In the genomic region with DNA sequence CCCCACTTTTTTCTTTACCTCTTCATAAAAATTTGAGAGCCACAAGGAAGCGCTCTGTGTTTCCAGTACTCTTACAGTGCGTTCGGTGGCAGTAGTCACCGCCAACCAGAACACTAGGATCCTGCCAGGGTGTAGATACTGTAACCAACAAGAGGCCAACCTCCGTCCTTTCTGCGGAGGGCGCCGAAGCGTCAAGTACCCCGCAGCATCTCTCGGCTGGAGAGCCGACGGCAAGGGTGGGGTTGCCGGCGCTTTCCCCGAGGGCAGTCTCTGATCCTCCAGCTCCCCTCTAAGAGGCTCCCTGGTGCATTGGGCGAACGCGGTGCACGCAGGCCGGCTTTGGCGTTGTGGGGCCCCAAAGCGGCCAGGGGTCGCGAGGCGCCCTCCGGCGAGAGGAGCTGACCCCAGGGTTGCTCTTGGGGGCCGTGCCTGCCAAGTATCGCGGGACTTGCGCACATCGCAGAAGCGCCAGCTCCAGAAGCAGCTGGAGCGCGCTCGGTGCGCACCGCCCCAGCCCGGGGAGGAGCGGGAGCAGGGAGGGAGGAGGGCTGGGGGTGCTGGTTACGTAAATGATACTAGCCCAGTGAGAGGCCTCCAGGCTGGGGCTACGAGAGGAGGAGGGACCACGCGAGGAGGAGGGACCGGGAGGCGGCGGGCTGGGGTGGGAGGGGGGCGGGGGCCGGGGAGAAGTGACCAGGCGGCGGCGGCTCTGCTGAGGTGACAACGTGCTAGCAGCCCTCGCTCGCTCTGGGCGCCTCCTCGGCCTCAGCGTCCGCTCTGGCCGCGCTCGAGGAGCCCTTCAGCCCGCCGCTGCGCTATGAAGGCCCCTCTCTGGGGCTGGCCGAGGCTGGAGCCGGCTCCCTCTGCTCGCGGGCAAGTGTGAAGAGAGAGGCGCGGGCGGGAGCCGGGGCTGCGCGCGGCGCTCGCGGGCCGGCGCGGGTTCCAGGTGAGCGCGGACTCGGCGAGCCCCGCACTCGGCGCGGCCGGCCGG, we compare ENCODE assay signal across 10 cellular contexts. TPM values are rescaled to one million over a fixed set of nuclear protein-coding genes. Genes with fewer than 3 reads are reported as not detected.
DNase-seq lines count a peak whose midpoint lies in the region; ATAC-seq and TF ChIP-seq lines count a peak whose summit lies in the region.
"Had no signal": no experiment of that assay in that cellular context is flagged by ENCODE, and none has a peak within 500 bp of the region (broad histone marks: within the 10 kb centered on the region; RNA-seq: fewer than 3 reads in every experiment).

A gene (plus strand): TSS at position 692 of the 991 bp plus-strand sequence.

- H3K4me1 ChIP-seq in iPS-20b (ENCODE audit: insufficient read depth, low read length) (no peaks in the 10 kb centered on the region), suprapubic skin (peaks cover 11% of the 10 kb centered on the region)

- peak within 1 kb of the TSS; percentile 75 for H3K27ac ChIP-seq in angular gyrus (ENCODE audit: low read depth, low read length)
- H3K27ac ChIP-seq in iPS-20b (ENCODE audit: low read length) = no peak within 1 kb of the TSS
- no peak within 1 kb of the TSS for H3K27ac ChIP-seq in suprapubic skin
- H3K27ac ChIP-seq: C4-2B had no signal

- H3K27me3 ChIP-seq in iPS-20b (ENCODE audit: insufficient read depth, low read length) (peaks cover 46% of the 10 kb centered on the region), suprapubic skin (peaks cover 35% of the 10 kb centered on the region)

- TF ChIP-seq EP300 in suprapubic skin (IDR thresholded peaks at IDR 0.05) = no peak

- H3K4me3 ChIP-seq in iPS-20b (ENCODE audit: low read length) = peak within 1 kb of the TSS; percentile 76
- peak within 1 kb of the TSS; percentile 46 for H3K4me3 ChIP-seq in suprapubic skin

- peak within 1 kb of the TSS; percentile 64; the same call in 1 of the 2 replicates for H3K9ac ChIP-seq in iPS-20b (ENCODE audit: low read depth, low read length)

- TF ChIP-seq POLR2A in suprapubic skin (IDR thresholded peaks at IDR 0.05) = no peak

- H3K9me3 ChIP-seq in iPS-20b (ENCODE audit: insufficient read depth, low read depth, low read length) (no peaks in the 10 kb centered on the region), suprapubic skin (no peaks in the 10 kb centered on the region)

- WGBS in suprapubic skin = 5% methylated on average over 32 of the region's 93 CpGs

- ATAC-seq in HG03097 (IDR thresholded peaks at IDR 0.05; ENCODE audit: low FRiP score, unreplicated experiment) (no peak), HG02763 (IDR thresholded peaks at IDR 0.05; ENCODE audit: unreplicated experiment) (no peak)

- TF ChIP-seq CTCF in suprapubic skin (IDR thresholded peaks at IDR 0.05) = no peak

- peak; percentile 6 for DNase-seq in AG08396 (ENCODE audit: low spot score)
- DNase-seq in NCI-H1694 (lab: John Stamatoyannopoulos, UW) = peak; percentile 91
- peak; percentile 78 to 84 for DNase-seq in suprapubic skin (ENCODE audit: low spot score in 2 of 2)
- no peak for DNase-seq in NOMO-1 treated with DMSO at 0.1 percent for 48 hours (lab: John Stamatoyannopoulos, UW; ENCODE audit: unreplicated experiment)

- H3K36me3 ChIP-seq in iPS-20b (ENCODE audit: insufficient read depth, low read depth, low read length) = no peaks in the 10 kb centered on the region
- no peaks in the 10 kb centered on the region for H3K36me3 ChIP-seq in suprapubic skin

RNA-seq across cellular contexts. Expression of the gene that starts here (rescaled TPM):
- total RNA-seq in suprapubic skin = under 1 TPM; 0.19 to 0.97 (median 0.54) TPM
- total RNA-seq: naive thymus-derived CD8-positive, alpha-beta T cell had no signal

Comparison
In these comparisons a context has a peak if more than half of its experiments do, and no peak if none do; other contexts are left out.
1. Peak in DNase-seq and H3K4me3 ChIP-seq in suprapubic skin; RNA of the gene not detected or under 1 TPM.